In genomic region chr1:20183035-20183434, GRCh38 we compare ENCODE assay signal across 24 cellular contexts. TPM values are rescaled to one million over a fixed set of nuclear protein-coding genes. Genes with fewer than 3 reads are reported as not detected.
DNase-seq lines count a peak whose midpoint lies in the region; ATAC-seq, FAIRE-seq and TF ChIP-seq lines count a peak whose summit lies in the region.
"Had no signal": no experiment of that assay in that cellular context is flagged by ENCODE, and none has a peak within 500 bp of the region (broad histone marks: within the 10 kb centered on the region; RNA-seq: fewer than 3 reads in every experiment).

No MANE protein-coding gene starts in this region.

- peaks cover 42% of the 10 kb centered on the region for H3K4me1 Mint-ChIP-seq in activated CD4-positive, alpha-beta memory T cell treated with anti-CD3 and anti-CD28 coated beads, Interleukin-2, amount 10 ng/mL, durations not matched to agents 7 days and 5 days
- peaks cover 31 to 46% (median 38%) of the 10 kb centered on the region in 4 donors for H3K4me1 Mint-ChIP-seq in CD4-positive, alpha-beta memory T cell

- H3K27me3 ChIP-seq in K562 (ENCODE audit: control insufficient read depth in 2 of 2, insufficient read depth in 2 of 2, low read length in 2 of 2) (no peaks in the 10 kb centered on the region), right lobe of liver (no peaks in the 10 kb centered on the region), sigmoid colon (no peaks in the 10 kb centered on the region), upper lobe of left lung (peaks cover 0 to 4% (median 0%) of the 10 kb centered on the region in 4 donors)
- no peaks in the 10 kb centered on the region for H3K27me3 ChIP-seq in CD4-positive, alpha-beta memory T cell (ENCODE audit: insufficient read depth, low read length)
- H3K27me3 ChIP-seq: MG63 had no signal

- DNase-seq in DMS53 (lab: John Stamatoyannopoulos, UW) (peak; percentile 82), K562 (ENCODE audit: extremely low read depth in 1 of 4, low spot score in 3 of 4) (no peak), right lobe of liver (peak; percentile 55 to 83 (median 74)), sigmoid colon (no peak), upper lobe of left lung (no peak)
- DNase-seq in activated CD4-positive, alpha-beta memory T cell treated with anti-CD3 and anti-CD28 coated beads, Interleukin-2, amount 10 ng/mL, durations not matched to agents 7 days and 5 days = no peak
- no peak for DNase-seq in CD4-positive, alpha-beta memory T cell
- DNase-seq: CD8-positive, alpha-beta memory T cell; DMS79 treated with DMSO at 0.1 percent for 48 hours; H9; Kasumi-1; MG63; NCI-H1105 treated with DMSO at 0.1 percent for 48 hours; NCI-H1694 treated with DMSO at 0.1 percent for 48 hours; NCI-H748 treated with DMSO at 0.1 percent for 48 hours; NK-92 treated with Interleukin-12 subunit alpha and Interleukin-12 subunit beta, amount 100 ng/mL, for 24 hours; SHP77 had no signal

- no peak for TF ChIP-seq RAD21 in K562 (CRISPR knock-in tag; conservative IDR thresholded peaks at IDR 0.05 in 1 of 2, IDR thresholded peaks at IDR 0.05 in 1 of 2)

- in situ Hi-C loops in K562 (cut with MboI) = no loop called here

- no peak overlapping the region; the same call in 1 of the 3 replicates for H3K27ac ChIP-seq in K562 (ENCODE audit: extremely low read depth, low read depth, low read length)
- peak overlapping the region in 2 of 3 donors; percentile 36 to 70 for H3K27ac ChIP-seq in right lobe of liver
- peak overlapping the region in 3 of 4 donors; percentile 95 to 99 (median 98) for H3K27ac ChIP-seq in sigmoid colon
- H3K27ac ChIP-seq in CD4-positive, alpha-beta memory T cell (ENCODE audit: low read depth, low read length) = no peak overlapping the region
- H3K27ac ChIP-seq in upper lobe of left lung = no peak overlapping the region
- H3K27ac ChIP-seq: SK-N-MC had no signal

- ATAC-seq in K562 (no peak), right lobe of liver (peak; percentile 40 to 59 (median 52)), GM18858 (IDR thresholded peaks at IDR 0.05; ENCODE audit: unreplicated experiment) (no peak), upper lobe of left lung (ENCODE audit: low FRiP score in 2 of 2) (no peak)
- ATAC-seq: A549 had no signal

- H3K9ac ChIP-seq in K562 (ENCODE audit: insufficient read depth in 1 of 2, low read depth in 2 of 2, low read length in 2 of 2) = 0 out of 4 replicates have a peak overlapping the region, but pooled peaks of 1 of the 2 experiments have one; percentile 41

- 64% methylated on average over 10 of the region's 10 CpGs for WGBS in K562 (ENCODE audit: insufficient coverage, low coverage, missing lambda C conversion rate)
- WGBS in right lobe of liver (ENCODE audit: insufficient coverage, low coverage, low lambda C conversion rate, missing lambda C conversion rate) = 29% methylated on average over 4 of the region's 10 CpGs
- 26 to 86% methylated on average over 10 of the region's 10 CpGs for WGBS in sigmoid colon, 2 donors
- 85 to 87% methylated on average over 8 to 10 of the region's 10 CpGs for WGBS in upper lobe of left lung, 2 donors

- no peak overlapping the region for H3K4me3 Mint-ChIP-seq in activated CD4-positive, alpha-beta memory T cell treated with anti-CD3 and anti-CD28 coated beads, Interleukin-2, amount 10 ng/mL, durations not matched to agents 7 days and 5 days
- H3K4me3 Mint-ChIP-seq in CD4-positive, alpha-beta memory T cell = peak overlapping the region in 1 of 8 donors; percentile 12
- H3K4me3 Mint-ChIP-seq: H9 had no signal

- peaks cover 8% of the 10 kb centered on the region for H3K36me3 Mint-ChIP-seq in activated CD4-positive, alpha-beta memory T cell treated with anti-CD3 and anti-CD28 coated beads, Interleukin-2, amount 10 ng/mL, durations not matched to agents 7 days and 5 days (ENCODE audit: low read depth)
- H3K36me3 Mint-ChIP-seq in CD4-positive, alpha-beta memory T cell = no peaks in the 10 kb centered on the region
- H3K36me3 Mint-ChIP-seq: CD8-positive, alpha-beta memory T cell had no signal

- no peaks in the 10 kb centered on the region for H3K36me3 ChIP-seq in K562 (ENCODE audit: control insufficient read depth, insufficient read depth, low read length)
- H3K36me3 ChIP-seq in right lobe of liver = no peaks in the 10 kb centered on the region
- H3K36me3 ChIP-seq in sigmoid colon = no peaks in the 10 kb centered on the region
- no peaks in the 10 kb centered on the region for H3K36me3 ChIP-seq in CD4-positive, alpha-beta memory T cell (ENCODE audit: insufficient read depth, low read length)
- no peaks in the 10 kb centered on the region for H3K36me3 ChIP-seq in upper lobe of left lung
- H3K36me3 ChIP-seq: MG63 had no signal

- CTCF ChIA-PET in K562 (lab: Yijun Ruan, JAX; ENCODE audit: low intra/inter-chr PET ratio) = no interaction called here
- CTCF ChIA-PET in activated CD4-positive, alpha-beta memory T cell treated with anti-CD3 and anti-CD28 coated beads, Interleukin-2, amount 10 ng/mL, durations not matched to agents 7 days and 5 days (lab: Charles Lee) = interaction anchor here (0.8 to 1.6 kb wide), 3 partner anchors 10 to 17 kb away, joined by 4 to 6 read pairs (median 5); no protein-coding TSS in a partner anchor
- CTCF ChIA-PET in CD4-positive, alpha-beta memory T cell (lab: Charles Lee; ENCODE audit: partially characterized antibody) = interaction anchor here (0.6 to 6.3 kb wide), 5 partner anchors 11 to 265 kb away, joined by 3 to 58 read pairs (median 5); no protein-coding TSS in a partner anchor

- peaks cover 11% of the 10 kb centered on the region for H3K9me3 Mint-ChIP-seq in activated CD4-positive, alpha-beta memory T cell treated with anti-CD3 and anti-CD28 coated beads, Interleukin-2, amount 10 ng/mL, durations not matched to agents 7 days and 5 days
- H3K9me3 Mint-ChIP-seq in CD4-positive, alpha-beta memory T cell = no peaks in the 10 kb centered on the region
- H3K9me3 Mint-ChIP-seq: CD8-positive, alpha-beta memory T cell had no signal

- no peak overlapping the region for H3K4me2 ChIP-seq in K562 (ENCODE audit: insufficient read depth, low read length)
- H3K4me2 ChIP-seq: A549 had no signal

- H3K4me3 ChIP-seq in K562 = no peak overlapping the region
- H3K4me3 ChIP-seq in right lobe of liver = no peak overlapping the region
- no peak overlapping the region for H3K4me3 ChIP-seq in sigmoid colon
- H3K4me3 ChIP-seq in CD4-positive, alpha-beta memory T cell (ENCODE audit: low read length in 2 of 2) = no peak overlapping the region
- no peak overlapping the region for H3K4me3 ChIP-seq in upper lobe of left lung
- H3K4me3 ChIP-seq: A549, MG63, SK-N-MC had no signal

- no TSS peak for BruUV-seq in K562 (replicated peaks; lab: Mats Ljungman, UMichigan)

- peaks cover 15% of the 10 kb centered on the region for H3K27me3 Mint-ChIP-seq in activated CD4-positive, alpha-beta memory T cell treated with anti-CD3 and anti-CD28 coated beads, Interleukin-2, amount 10 ng/mL, durations not matched to agents 7 days and 5 days
- H3K27me3 Mint-ChIP-seq in CD4-positive, alpha-beta memory T cell = no peaks in the 10 kb centered on the region

- TF ChIP-seq EP300 in K562 (IDR thresholded peaks at IDR 0.05; ENCODE audit: low read length) (no peak), sigmoid colon (IDR thresholded peaks at IDR 0.05) (no peak), upper lobe of left lung (IDR thresholded peaks at IDR 0.05) (no peak)

- peaks cover 7% of the 10 kb centered on the region for H3K9me3 ChIP-seq in K562 (replicated peaks; ENCODE audit: control insufficient read depth, insufficient read depth, low read depth, low read length)
- no peaks in the 10 kb centered on the region for H3K9me3 ChIP-seq in right lobe of liver
- no peaks in the 10 kb centered on the region for H3K9me3 ChIP-seq in sigmoid colon
- H3K9me3 ChIP-seq in CD4-positive, alpha-beta memory T cell (ENCODE audit: control insufficient read depth in 1 of 2, low read length in 2 of 2) = no peaks in the 10 kb centered on the region
- H3K9me3 ChIP-seq in upper lobe of left lung = no peaks in the 10 kb centered on the region
- H3K9me3 ChIP-seq: A549, MG63 had no signal

- peaks cover 17% of the 10 kb centered on the region for H3K79me2 ChIP-seq in K562 (ENCODE audit: control insufficient read depth, insufficient read depth, low read length)

- H3K9me1 ChIP-seq in K562 (ENCODE audit: control insufficient read depth, insufficient read depth, low read length) = no peaks in the 10 kb centered on the region

- TF ChIP-seq CTCF in K562 (IDR thresholded peaks at IDR 0.05 in 2 of 3, conservative IDR thresholded peaks at IDR 0.05 in 1 of 3; ENCODE audit: insufficient read depth in 2 of 3, low read depth in 1 of 3, low read length in 3 of 3) (no peak), right lobe of liver (IDR thresholded peaks at IDR 0.05) (no peak), sigmoid colon (IDR thresholded peaks at IDR 0.05) (no peak), upper lobe of left lung (IDR thresholded peaks at IDR 0.05) (no peak)

- intact Hi-C loops in K562 (cut with micrococcal nuclease) = no loop called here
- intact Hi-C loops in right lobe of liver (cut with DNase I) = no loop called here
- intact Hi-C loops in sigmoid colon (cut with DNase I) = loop anchor here (10.0 kb wide), 1 partner anchor 978 kb away; no protein-coding TSS in a partner anchor
- intact Hi-C loops in CD4-positive, alpha-beta memory T cell (cut with micrococcal nuclease) = no loop called here

- POLR2A ChIA-PET in K562 (lab: Yijun Ruan, JAX) = interaction anchor here (0.6 to 3.7 kb wide), 3 partner anchors 9 to 31 kb away, joined by 3 to 15 read pairs (median 4); no protein-coding TSS in a partner anchor
- POLR2A ChIA-PET in activated CD4-positive, alpha-beta memory T cell treated with anti-CD3 and anti-CD28 coated beads, Interleukin-2, amount 10 ng/mL, durations not matched to agents 7 days and 5 days (lab: Charles Lee) = no interaction called here
- POLR2A ChIA-PET in CD4-positive, alpha-beta memory T cell (lab: Charles Lee; ENCODE audit: partially characterized antibody) = no interaction called here

- TF ChIP-seq POLR2A in K562 (conservative IDR thresholded peaks at IDR 0.05) (no peak), right lobe of liver (IDR thresholded peaks at IDR 0.05) (no peak), sigmoid colon (IDR thresholded peaks at IDR 0.05) (no peak), upper lobe of left lung (IDR thresholded peaks at IDR 0.05) (no peak)

- H3K4me1 ChIP-seq in K562 (replicated peaks in 1 of 2; ENCODE audit: control insufficient read depth in 2 of 2, insufficient read depth in 2 of 2, low read length in 2 of 2) = peaks cover 42 to 48% of the 10 kb centered on the region in 2 experiments
- peaks cover 0 to 40% (median 16%) of the 10 kb centered on the region in 4 donors for H3K4me1 ChIP-seq in right lobe of liver
- H3K4me1 ChIP-seq in sigmoid colon = peaks cover 0 to 85% (median 63%) of the 10 kb centered on the region in 4 donors
- H3K4me1 ChIP-seq in CD4-positive, alpha-beta memory T cell (ENCODE audit: insufficient read depth, low read length) = peaks cover 35% of the 10 kb centered on the region
- peaks cover 16 to 35% (median 29%) of the 10 kb centered on the region in 4 donors for H3K4me1 ChIP-seq in upper lobe of left lung

- H3K27ac Mint-ChIP-seq in activated CD4-positive, alpha-beta memory T cell treated with anti-CD3 and anti-CD28 coated beads, Interleukin-2, amount 10 ng/mL, durations not matched to agents 7 days and 5 days = no peak overlapping the region
- H3K27ac Mint-ChIP-seq in CD4-positive, alpha-beta memory T cell = peak overlapping the region in 2 of 7 donors; percentile 77 to 80
- H3K27ac Mint-ChIP-seq: H9 had no signal

- peak overlapping the region; percentile 5; the same call in 1 of the 2 replicates for H2AFZ ChIP-seq in K562 (ENCODE audit: low read depth, low read length)

- no peak for FAIRE-seq in K562 (lab: Jason Lieb, UNC)
- FAIRE-seq: A549, D721Med had no signal

- H4K20me1 ChIP-seq in K562 (replicated peaks; ENCODE audit: control insufficient read depth, insufficient read depth, low read length) = no peaks in the 10 kb centered on the region

RNA-seq across cellular contexts. Expression of gene UBXN10, which starts 2.9 kb away (rescaled TPM):
- 10.5 and 11.6 TPM in 2 replicates for total RNA-seq in K562 (2011; cell fraction: chromatin; rRNA removed; ENCODE audit: low replicate concordance)
- 7.2 and 9.2 TPM in 2 replicates for total RNA-seq in K562 (2011; cell fraction: nucleolus; rRNA removed)
- 8.0 and 8.2 TPM in 2 replicates for total RNA-seq in K562 (2011; cell fraction: nucleoplasm; rRNA removed)
- 11.3 and 12.4 TPM in 2 replicates for total RNA-seq in K562 (2014; rRNA removed)
- total RNA-seq in K562 (2014; rRNA removed; fragmentation: Illumina TruSeq; extraction: Trizol) = 15.8 and 18.7 TPM in 2 replicates
- 12.5 and 13.7 TPM in 2 replicates for total RNA-seq in K562 (2015; rRNA removed; fragmentation: Illumina TruSeq; extraction: Trizol)
- total RNA-seq in K562 (2021) = 13.1 and 16.2 TPM in 2 replicates
- 4.8 and 10.7 TPM in 2 replicates for polyA plus RNA-seq in K562 (2011; rRNA removed)
- 4.4 and 8.8 TPM in 2 replicates for polyA plus RNA-seq in K562 (2011; cell fraction: cytosol; rRNA removed)
- 5.2 and 10.7 TPM in 2 replicates for polyA plus RNA-seq in K562 (2011; cell fraction: nucleus; rRNA removed)
- polyA plus RNA-seq in K562 (2012) = 16.6 and 26.2 TPM in 2 replicates
- 17.7 and 18.7 TPM in 2 replicates for polyA plus RNA-seq in K562 (2014; fragmentation: Illumina TruSeq; extraction: Trizol)
- polyA plus RNA-seq in K562 (2014; fragmentation: Nextera tagmentation; extraction: Ambion mirVana) = 10 to 100 TPM; 12.3 to 13.6 TPM
- polyA plus RNA-seq in K562 (2014; rRNA removed) = 10.8 and 11.9 TPM in 2 replicates
- 7.4 and 13.2 TPM in 2 replicates for polyA minus RNA-seq in K562 (2011; rRNA and poly(A)+ RNA removed)
- polyA minus RNA-seq in K562 (2011; cell fraction: cytosol; rRNA and poly(A)+ RNA removed) = 1.0 and 4.5 TPM in 2 replicates
- polyA minus RNA-seq in K562 (2011; cell fraction: nucleus; rRNA and poly(A)+ RNA removed) = 7.7 and 9.2 TPM in 2 replicates
- 1 to 10 TPM in 4 of 6 experiments, under 1 TPM in 2; 0.35 to 2.5 (median 1.8) TPM for total RNA-seq in right lobe of liver
- 10 to 100 TPM; 14.6 to 25.0 (median 23.1) TPM for total RNA-seq in sigmoid colon
- polyA plus RNA-seq in sigmoid colon = 1 to 10 TPM; 2.9 to 7.8 (median 3.7) TPM
- total RNA-seq in activated CD4-positive, alpha-beta memory T cell treated with anti-CD3 and anti-CD28 coated beads, Interleukin-2, amount 10 ng/mL, durations not matched to agents 7 days and 5 days = 1 to 10 TPM; 1.5 to 1.7 TPM
- total RNA-seq in CD4-positive, alpha-beta memory T cell = under 1 TPM; 0.06 to 0.08 TPM
- under 1 TPM; 0.69 to 0.78 TPM for polyA plus RNA-seq in CD4-positive, alpha-beta memory T cell
- total RNA-seq in upper lobe of left lung = 10 to 100 TPM in 1 of 6 donors, 1 to 10 TPM in 4, under 1 TPM in 1; 0.86 to 29.8 (median 6.5) TPM
- total RNA-seq: NCI-H460 had no signal
- polyA plus RNA-seq: A549, BJ had no signal

RNA-seq across cellular contexts. Expression of gene PLA2G2C, which starts 3.3 kb away (rescaled TPM):
- total RNA-seq in K562 (2011; cell fraction: chromatin; rRNA removed; ENCODE audit: low replicate concordance) = 0.70 and 0.72 TPM in 2 replicates
- 0.50 and 0.53 TPM in 2 replicates for total RNA-seq in K562 (2011; cell fraction: nucleolus; rRNA removed)
- total RNA-seq in K562 (2011; cell fraction: nucleoplasm; rRNA removed) = 0.95 and 1.5 TPM in 2 replicates
- 0.08 and 0.18 TPM in 2 replicates for total RNA-seq in K562 (2014; rRNA removed)
- 0.06 and 0.15 TPM in 2 replicates for total RNA-seq in K562 (2014; rRNA removed; fragmentation: Illumina TruSeq; extraction: Trizol)
- total RNA-seq in K562 (2015; rRNA removed; fragmentation: Illumina TruSeq; extraction: Trizol) = 0.14 and 0.19 TPM in 2 replicates
- total RNA-seq in K562 (2021) = 0.13 and 0.29 TPM in 2 replicates
- 0.15 and 0.26 TPM in 2 replicates for polyA plus RNA-seq in K562 (2011; rRNA removed)
- 0.12 and 0.98 TPM in 2 replicates for polyA plus RNA-seq in K562 (2011; cell fraction: cytosol; rRNA removed)
- 0.18 and 0.41 TPM in 2 replicates for polyA plus RNA-seq in K562 (2011; cell fraction: nucleus; rRNA removed)
- polyA plus RNA-seq in K562 (2012) = 0.35 and 1.8 TPM in 2 replicates
- 0.14 and 0.49 TPM in 2 replicates for polyA plus RNA-seq in K562 (2014; fragmentation: Illumina TruSeq; extraction: Trizol)
- under 1 TPM; 0.21 to 0.48 TPM for polyA plus RNA-seq in K562 (2014; fragmentation: Nextera tagmentation; extraction: Ambion mirVana)
- 0.21 and 0.32 TPM in 2 replicates for polyA plus RNA-seq in K562 (2014; rRNA removed)
- 0.27 and 0.32 TPM in 2 replicates for polyA minus RNA-seq in K562 (2011; rRNA and poly(A)+ RNA removed)
- not detected in 2 replicates for polyA minus RNA-seq in K562 (2011; cell fraction: cytosol; rRNA and poly(A)+ RNA removed)
- 0.11 and 0.13 TPM in 2 replicates for polyA minus RNA-seq in K562 (2011; cell fraction: nucleus; rRNA and poly(A)+ RNA removed)
- not detected for total RNA-seq in right lobe of liver
- total RNA-seq in sigmoid colon = 1 to 10 TPM in 3 of 4 donors, under 1 TPM in 1; 0.82 to 5.5 (median 1.5) TPM
- polyA plus RNA-seq in sigmoid colon = under 1 TPM in 1 of 3 donors, not detected in 2; 0.09 TPM
- total RNA-seq in activated CD4-positive, alpha-beta memory T cell treated with anti-CD3 and anti-CD28 coated beads, Interleukin-2, amount 10 ng/mL, durations not matched to agents 7 days and 5 days = under 1 TPM; 0.18 to 0.40 TPM
- total RNA-seq in CD4-positive, alpha-beta memory T cell = not detected
- not detected for polyA plus RNA-seq in CD4-positive, alpha-beta memory T cell
- under 1 TPM in 1 of 6 donors, not detected in 5; 0.30 TPM for total RNA-seq in upper lobe of left lung
- total RNA-seq: CD8-positive, alpha-beta memory T cell; H9; HT-29; NCI-H460 had no signal
- polyA plus RNA-seq: A549; BJ; CD8-positive, alpha-beta memory T cell had no signal

RNA-seq across cellular contexts. Expression of gene PLA2G2F, which starts 43.9 kb away (rescaled TPM):
- total RNA-seq in K562 (2011; cell fraction: chromatin; rRNA removed; ENCODE audit: low replicate concordance) = not detected in 2 replicates
- total RNA-seq in K562 (2011; cell fraction: nucleolus; rRNA removed) = not detected in 2 replicates
- not detected in 2 replicates for total RNA-seq in K562 (2011; cell fraction: nucleoplasm; rRNA removed)
- total RNA-seq in K562 (2014; rRNA removed) = not detected in 2 replicates
- total RNA-seq in K562 (2014; rRNA removed; fragmentation: Illumina TruSeq; extraction: Trizol) = not detected in 2 replicates
- not detected in 2 replicates for total RNA-seq in K562 (2015; rRNA removed; fragmentation: Illumina TruSeq; extraction: Trizol)
- not detected in 2 replicates for total RNA-seq in K562 (2021)
- polyA plus RNA-seq in K562 (2011; rRNA removed) = not detected in 2 replicates
- not detected in 2 replicates for polyA plus RNA-seq in K562 (2011; cell fraction: cytosol; rRNA removed)
- polyA plus RNA-seq in K562 (2011; cell fraction: nucleus; rRNA removed) = not detected in 2 replicates
- polyA plus RNA-seq in K562 (2012) = 0.08 TPM in 1 of 2 replicates, not detected in the other
- not detected in 2 replicates for polyA plus RNA-seq in K562 (2014; fragmentation: Illumina TruSeq; extraction: Trizol)
- not detected for polyA plus RNA-seq in K562 (2014; fragmentation: Nextera tagmentation; extraction: Ambion mirVana)
- not detected in 2 replicates for polyA plus RNA-seq in K562 (2014; rRNA removed)
- polyA minus RNA-seq in K562 (2011; rRNA and poly(A)+ RNA removed) = not detected in 2 replicates
- polyA minus RNA-seq in K562 (2011; cell fraction: cytosol; rRNA and poly(A)+ RNA removed) = not detected in 2 replicates
- not detected in 2 replicates for polyA minus RNA-seq in K562 (2011; cell fraction: nucleus; rRNA and poly(A)+ RNA removed)
- not detected for total RNA-seq in right lobe of liver
- total RNA-seq in sigmoid colon = not detected
- polyA plus RNA-seq in sigmoid colon = under 1 TPM in 2 of 3 donors, not detected in 1; 0.60 to 0.80 TPM
- total RNA-seq in activated CD4-positive, alpha-beta memory T cell treated with anti-CD3 and anti-CD28 coated beads, Interleukin-2, amount 10 ng/mL, durations not matched to agents 7 days and 5 days = not detected
- not detected for total RNA-seq in CD4-positive, alpha-beta memory T cell
- polyA plus RNA-seq in CD4-positive, alpha-beta memory T cell = not detected
- not detected for total RNA-seq in upper lobe of left lung
- total RNA-seq: CD8-positive, alpha-beta memory T cell; H9; NCI-H460 had no signal
- polyA plus RNA-seq: A549; BJ; CD8-positive, alpha-beta memory T cell had no signal

Comparison
In these comparisons a context has a peak if more than half of its experiments do, and no peak if none do; other contexts are left out.
1. DNase-seq: peak in DMS53 (single experiment) and right lobe of liver (3 of 3); none in K562 (0 of 4), sigmoid colon (single experiment), activated CD4-positive, alpha-beta memory T cell treated with anti-CD3 and anti-CD28 coated beads, Interleukin-2, amount 10 ng/mL, durations not matched to agents 7 days and 5 days (single experiment), CD4-positive, alpha-beta memory T cell (0 of 5) and upper lobe of left lung (0 of 2).
2. ATAC-seq: peak in right lobe of liver (4 of 4); none in K562 (single experiment), GM18858 (single experiment) and upper lobe of left lung (0 of 2).
3. H3K27ac ChIP-seq: peak in right lobe of liver (2 of 3) and sigmoid colon (3 of 4); none in K562 (single experiment), CD4-positive, alpha-beta memory T cell (single experiment) and upper lobe of left lung (0 of 4).